ENCODE assay signal across 27 cellular contexts in the genomic region with DNA sequence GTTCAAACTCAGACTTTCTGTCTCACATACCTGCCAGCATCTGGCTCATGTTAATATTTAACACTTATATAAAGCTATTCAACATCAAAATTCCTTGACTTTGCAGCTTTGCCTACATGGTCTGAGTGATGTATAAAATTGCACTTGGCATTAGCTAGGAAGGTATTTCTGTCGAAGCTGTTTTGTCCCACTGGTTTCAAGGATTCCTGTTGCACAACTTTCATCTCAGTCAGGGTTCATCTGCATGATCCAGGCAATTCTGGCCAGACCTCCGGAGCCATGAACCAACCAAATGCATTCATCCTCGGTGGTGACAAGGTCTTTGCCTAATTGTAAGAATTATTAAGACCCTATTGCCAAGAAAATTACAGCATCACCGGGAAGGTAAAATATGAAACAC.
"Had no signal": no experiment of that assay in that cellular context is flagged by ENCODE, and none has a peak within 500 bp of the region (broad histone marks: within the 10 kb centered on the region; RNA-seq: fewer than 3 reads in every experiment).

No MANE protein-coding gene starts in this region.

- H3K9ac ChIP-seq: neural progenitor cell had no signal

- H3K4me1 ChIP-seq: pancreas had no signal

- H3K36me3 ChIP-seq: heart right ventricle, left ventricle myocardium inferior, lower lobe of right lung, neural progenitor cell, pancreas, sigmoid colon, suprapubic skin, tibial nerve, upper lobe of right lung, vagina had no signal

- H3K9me3 Mint-ChIP-seq: endodermal cell; memory B cell; natural killer cell treated with Interleukin-12 subunit alpha and Interleukin-12 subunit beta and Interleukin-15 and Interleukin-18, amount 100 ng/mL, for 72 hours had no signal

- H3K27me3 ChIP-seq: heart right ventricle, neural progenitor cell, pancreas, sigmoid colon, suprapubic skin, tibial nerve, upper lobe of right lung, vagina had no signal

- H3K27ac ChIP-seq: coronary artery, heart right ventricle, left ventricle myocardium inferior, lower lobe of right lung, neural progenitor cell, pancreas, sigmoid colon, suprapubic skin, tibial nerve, upper lobe of right lung, vagina had no signal

- ATAC-seq: heart right ventricle; left cardiac atrium; lower lobe of right lung; natural killer cell treated with Interleukin-12 subunit alpha and Interleukin-12 subunit beta and Interleukin-15 and Interleukin-18, amount 100 ng/mL, for 72 hours; pancreas; upper lobe of right lung had no signal

- H3K4me3 ChIP-seq: coronary artery, heart right ventricle, left ventricle myocardium inferior, lower lobe of right lung, neural progenitor cell, pancreas, sigmoid colon, suprapubic skin, tibial nerve, upper lobe of right lung, vagina had no signal

- DNase-seq: effector CD4-positive, alpha-beta T cell; endodermal cell; heart right ventricle; hypothalamus; islet precursor cell; left cardiac atrium; left ventricle myocardium inferior; lower lobe of right lung; midbrain; nucleus accumbens; pancreas; sigmoid colon; small intestine; stimulated activated CD4-positive, alpha-beta T cell treated with anti-CD3 and anti-CD28 coated beads, Interleukin-12 subunit alpha, Interleukin-12 subunit beta, amount 100 ng/mL, for 4 hours; stimulated activated CD4-positive, alpha-beta T cell treated with anti-CD3 and anti-CD28 coated beads, Interleukin-2, amount 100 ng/mL, for 48 hours; stimulated activated naive CD4-positive, alpha-beta T cell treated with Interleukin-2 at 50 U/mL for 16 hours; upper lobe of right lung had no signal

- H3K36me3 Mint-ChIP-seq: memory B cell had no signal

- FAIRE-seq: endothelial cell of umbilical vein, frontal cortex, pancreas, small intestine had no signal

- H3K27me3 Mint-ChIP-seq: memory B cell; natural killer cell treated with Interleukin-12 subunit alpha and Interleukin-12 subunit beta and Interleukin-15 and Interleukin-18, amount 100 ng/mL, for 72 hours had no signal

- H3K4me3 Mint-ChIP-seq: endodermal cell; memory B cell; natural killer cell treated with Interleukin-12 subunit alpha and Interleukin-12 subunit beta and Interleukin-15 and Interleukin-18, amount 100 ng/mL, for 72 hours; neural progenitor cell had no signal

- H3K27ac Mint-ChIP-seq: endodermal cell, memory B cell, neural progenitor cell, progenitor cell of endocrine pancreas had no signal

- H3K9me3 ChIP-seq: heart right ventricle, left ventricle myocardium inferior, lower lobe of right lung, pancreas, sigmoid colon, suprapubic skin, tibial nerve, upper lobe of right lung, vagina had no signal
